Comparison of ENCODE assay signal across 8 cellular contexts in the genomic region with DNA sequence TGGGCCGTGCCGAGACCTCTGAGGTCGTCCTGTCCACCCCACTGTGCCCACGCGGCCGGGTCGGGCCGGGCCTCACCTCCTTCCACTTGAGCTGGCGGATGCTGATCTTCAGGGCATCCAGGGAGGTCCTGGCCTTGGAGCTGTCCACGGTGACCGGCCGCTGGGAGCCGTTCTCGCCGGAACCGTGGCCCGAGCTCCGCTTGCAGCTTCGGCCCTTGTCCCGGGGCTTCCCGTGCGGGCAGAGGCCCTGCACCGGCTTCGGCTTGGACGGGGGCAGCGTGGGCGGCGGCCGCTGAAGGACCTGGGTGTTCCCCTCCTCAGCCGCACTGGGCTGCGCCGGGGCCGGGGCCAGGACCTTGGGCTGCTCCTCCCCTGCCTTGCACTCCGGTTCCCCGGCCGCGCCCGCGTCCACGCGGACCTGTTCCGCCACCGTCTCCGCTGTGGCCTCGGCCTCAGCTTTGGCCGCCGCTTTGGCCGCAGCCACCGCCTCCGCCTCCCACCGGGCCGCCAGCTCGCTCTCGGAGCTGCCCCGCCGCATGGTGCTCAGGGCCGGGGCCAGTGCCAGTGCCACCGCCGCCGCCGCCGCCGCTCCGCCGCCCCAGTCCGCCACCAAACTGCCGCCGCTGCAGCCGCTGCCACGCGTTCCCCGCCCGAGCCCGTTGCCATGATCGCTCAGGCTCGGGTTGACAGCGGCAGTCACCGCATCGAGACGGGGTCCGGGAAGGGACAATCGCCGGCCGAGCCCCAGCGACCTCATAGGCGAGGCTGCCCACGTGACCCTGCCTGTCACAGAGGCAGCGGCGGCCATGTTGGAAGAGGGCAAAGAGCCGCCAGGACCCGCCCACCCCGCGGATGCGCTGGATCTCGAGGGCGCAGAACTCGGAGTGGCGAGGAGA. TPM values are rescaled to one million over a fixed set of nuclear protein-coding genes. Genes with fewer than 3 reads are reported as not detected.
DNase-seq lines count a peak whose midpoint lies in the region; ATAC-seq, FAIRE-seq and TF ChIP-seq lines count a peak whose summit lies in the region.

A gene with protein sequence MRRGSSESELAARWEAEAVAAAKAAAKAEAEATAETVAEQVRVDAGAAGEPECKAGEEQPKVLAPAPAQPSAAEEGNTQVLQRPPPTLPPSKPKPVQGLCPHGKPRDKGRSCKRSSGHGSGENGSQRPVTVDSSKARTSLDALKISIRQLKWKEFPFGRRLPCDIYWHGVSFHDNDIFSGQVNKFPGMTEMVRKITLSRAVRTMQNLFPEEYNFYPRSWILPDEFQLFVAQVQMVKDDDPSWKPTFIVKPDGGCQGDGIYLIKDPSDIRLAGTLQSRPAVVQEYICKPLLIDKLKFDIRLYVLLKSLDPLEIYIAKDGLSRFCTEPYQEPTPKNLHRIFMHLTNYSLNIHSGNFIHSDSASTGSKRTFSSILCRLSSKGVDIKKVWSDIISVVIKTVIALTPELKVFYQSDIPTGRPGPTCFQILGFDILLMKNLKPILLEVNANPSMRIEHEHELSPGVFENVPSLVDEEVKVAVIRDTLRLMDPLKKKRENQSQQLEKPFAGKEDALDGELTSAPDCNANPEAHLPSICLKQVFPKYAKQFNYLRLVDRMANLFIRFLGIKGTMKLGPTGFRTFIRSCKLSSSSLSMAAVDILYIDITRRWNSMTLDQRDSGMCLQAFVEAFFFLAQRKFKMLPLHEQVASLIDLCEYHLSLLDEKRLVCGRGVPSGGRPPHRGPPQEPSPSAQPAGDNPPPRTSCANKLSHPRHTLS (minus strand): TSS at position 698 of the 896 bp plus-strand sequence. CDS start 160 bp downstream, at position 538.

- H3K9me3 Mint-ChIP-seq in immature natural killer cell: no peaks in the 10 kb centered on the region

- CTCF ChIA-PET in AG04449 (lab: Yijun Ruan, JAX): interaction anchor here (0.7 to 10.2 kb wide), 10 partner anchors 25 to 547 kb away, joined by 3 to 692 read pairs (median 3); no protein-coding TSS in a partner anchor

- peaks cover 45 to 62% of the 10 kb centered on the region in 2 donors for H3K4me1 Mint-ChIP-seq in immature natural killer cell

- peak within 1 kb of the TSS; percentile 86 to 94 (median 91) for H3K4me3 Mint-ChIP-seq in immature natural killer cell

- peaks cover 0 to 5% (median 0%) of the 10 kb centered on the region in 3 donors for H3K36me3 Mint-ChIP-seq in immature natural killer cell

- DNase-seq in AG04449 (ENCODE audit: low read depth, low spot score) (peak; percentile 49), NCI-H2196 (lab: John Stamatoyannopoulos, UW; ENCODE audit: unreplicated experiment) (peak; percentile 93), WERI-Rb-1 (peak; percentile 99), bronchial epithelial cell (ENCODE audit: low read depth) (peak; percentile 81), immature natural killer cell (peak; percentile 94 to 96 (median 95)), smooth muscle cell of the brain vasculature (ENCODE audit: low read depth, low spot score) (peak; percentile 72)

- no peak for FAIRE-seq in bronchial epithelial cell (lab: Jason Lieb, UNC)

- peaks cover 2 to 9% (median 5%) of the 10 kb centered on the region in 3 donors for H3K27me3 Mint-ChIP-seq in immature natural killer cell (ENCODE audit: low read depth in 3 of 3)

- H3K27ac ChIP-seq in WERI-Rb-1: peak within 1 kb of the TSS; percentile 44

- H3K4me3 ChIP-seq in AG04449 (ENCODE audit: low read depth, low read length) (peak within 1 kb of the TSS; percentile 79), WERI-Rb-1 (ENCODE audit: low read depth, low read length) (peak within 1 kb of the TSS; percentile 59), bronchial epithelial cell (ENCODE audit: low read depth, low read length) (peak within 1 kb of the TSS; percentile 78)

- TF ChIP-seq CTCF in AG04449 (IDR thresholded peaks at IDR 0.05; ENCODE audit: insufficient read depth, low read length, missing control alignments) (no peak), WERI-Rb-1 (IDR thresholded peaks at IDR 0.05; ENCODE audit: low read depth, low read length) (no peak), bronchial epithelial cell (IDR thresholded peaks at IDR 0.05; ENCODE audit: insufficient read depth, low read length, severe bottlenecking) (no peak)

- ATAC-seq in GM18873 (IDR thresholded peaks at IDR 0.05; ENCODE audit: low FRiP score, unreplicated experiment) (peak; percentile 82), HG03135 (IDR thresholded peaks at IDR 0.05; ENCODE audit: unreplicated experiment) (peak; percentile 93)

- H3K27me3 ChIP-seq in WERI-Rb-1 (ENCODE audit: insufficient read depth, low read depth, severe bottlenecking) (no peaks in the 10 kb centered on the region), bronchial epithelial cell (ENCODE audit: control insufficient read depth, insufficient read depth, low read length) (no peaks in the 10 kb centered on the region)

- H3K9me3 ChIP-seq in WERI-Rb-1 (ENCODE audit: severe bottlenecking): no peaks in the 10 kb centered on the region

- POLR2A ChIA-PET in AG04449 (lab: Yijun Ruan, JAX): interaction anchor here (1.0 kb wide), 1 partner anchor 9 kb away, joined by 3 read pairs; no protein-coding TSS in a partner anchor

- peak within 1 kb of the TSS; percentile 2 to 90 (median 78) for H3K27ac Mint-ChIP-seq in immature natural killer cell

- H3K36me3 ChIP-seq in WERI-Rb-1 (peaks cover 4% of the 10 kb centered on the region; the same call in 1 of the 2 replicates), bronchial epithelial cell (ENCODE audit: control insufficient read depth, insufficient read depth, low read length) (no peaks in the 10 kb centered on the region)

RNA-seq across cellular contexts. Expression of the gene that starts here (rescaled TPM):
- 1.8 and 2.3 TPM in 2 replicates for total RNA-seq in bronchial epithelial cell
- polyA plus RNA-seq in immature natural killer cell: 1 to 10 TPM; 3.1 to 8.3 (median 5.6) TPM

Comparison
In these comparisons a context has a peak if more than half of its experiments do, and no peak if none do; other contexts are left out.
1. Peak in every context shown above with its lines: DNase-seq, ATAC-seq, H3K4me3 ChIP-seq and H3K27ac ChIP-seq.
2. DNase-seq: peak in every context shown above with its lines; median percentile 99 in WERI-Rb-1; 95 in immature natural killer cell; 93 in NCI-H2196; 81 in bronchial epithelial cell; 72 in smooth muscle cell of the brain vasculature; 49 in AG04449.